In the genomic region with DNA sequence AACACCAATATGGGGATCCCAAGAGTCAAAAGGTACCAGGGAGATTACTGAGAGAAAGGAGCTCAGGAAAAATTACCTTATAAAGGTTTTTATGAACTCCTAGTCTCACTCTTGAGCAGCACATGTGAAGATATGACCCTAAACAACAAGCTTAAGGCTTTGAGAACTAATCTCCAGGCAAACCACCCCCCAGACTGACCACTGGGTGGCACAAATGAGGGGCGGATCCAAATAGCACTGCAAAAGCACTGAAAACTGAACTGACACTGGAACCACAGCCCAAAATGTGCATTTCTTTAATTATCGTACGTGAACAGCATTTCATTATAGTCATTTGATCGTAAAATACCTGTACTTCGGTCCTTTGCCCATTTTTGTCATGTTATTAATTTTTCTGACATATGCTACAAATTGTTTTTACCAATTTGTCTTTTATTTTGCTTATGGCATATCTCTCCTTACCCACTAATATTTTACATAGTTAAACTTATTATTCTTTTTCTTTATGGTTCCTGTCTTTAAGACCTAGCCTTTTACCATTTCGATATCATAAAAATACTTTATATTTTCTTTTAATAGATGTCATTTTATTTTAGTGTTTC, we compare ENCODE assay signal across 8 cellular contexts. TPM values are rescaled to one million over a fixed set of nuclear protein-coding genes. Genes with fewer than 3 reads are reported as not detected.
A peak's percentile ranks its signal among the peaks of the same experiment; 100 is the strongest.
DNase-seq lines count a peak whose midpoint lies in the region; ATAC-seq lines count a peak whose summit lies in the region.

No MANE protein-coding gene starts in this region.

- H3K9me3 ChIP-seq in adipocyte (ENCODE audit: control insufficient read depth, low read length), result no peaks in the 10 kb centered on the region

- no peak overlapping the region for H3K4me3 ChIP-seq in adipocyte (ENCODE audit: low read length)

- DNase-seq in left cardiac atrium, result peak; percentile 31
- DNase-seq in Right ventricle myocardium inferior (ENCODE audit: missing footprints), result no peak
- peak; percentile 30 for DNase-seq in MV-4-11 (lab: John Stamatoyannopoulos, UW)
- DNase-seq in adipocyte (ENCODE audit: low read depth), result peak; percentile 62
- DNase-seq in iris pigment epithelial cell (ENCODE audit: low read depth), result peak; percentile 41
- DNase-seq in stimulated activated naive CD8-positive, alpha-beta T cell treated with anti-CD3 and anti-CD28 coated beads, Interleukin-15, Interleukin-2, amounts not matched to agents 100 U/mL and 50 U/mL, for 24 hours, result peak; percentile 17
- DNase-seq in NCI-H2029 treated with DMSO at 0.1 percent for 48 hours (lab: John Stamatoyannopoulos, UW), result no peak

- intact Hi-C loops in left cardiac atrium (cut with DNase I) (loop anchor here in 1 of 2 donors (10.0 kb wide), 1 partner anchor 94 kb away; no protein-coding TSS in a partner anchor), Right ventricle myocardium inferior (cut with DNase I) (loop anchor here (2.0 kb wide), 1 partner anchor 100 kb away; no protein-coding TSS in a partner anchor)

- ATAC-seq in left cardiac atrium, result peak in 1 of 2 donors; percentile 27
- no peak for ATAC-seq in Right ventricle myocardium inferior
- no peak for ATAC-seq in stimulated activated naive CD8-positive, alpha-beta T cell treated with anti-CD3 and anti-CD28 coated beads, Interleukin-15, Interleukin-2, amounts not matched to agents 100 U/mL and 50 U/mL, for 24 hours
- ATAC-seq in HG03565 (IDR thresholded peaks at IDR 0.05; ENCODE audit: unreplicated experiment), result no peak

- no peaks in the 10 kb centered on the region for H3K27me3 ChIP-seq in adipocyte (replicated peaks; ENCODE audit: control insufficient read depth, insufficient read depth, low read length)

- peaks cover 7% of the 10 kb centered on the region for H3K4me1 ChIP-seq in adipocyte (ENCODE audit: control insufficient read depth, insufficient read depth, low read length)

- H3K9ac ChIP-seq in adipocyte (ENCODE audit: low read length), result no peak overlapping the region

- H3K36me3 ChIP-seq in adipocyte (ENCODE audit: control insufficient read depth, insufficient read depth, low read length, severe bottlenecking), result peaks cover 72% of the 10 kb centered on the region

RNA-seq across cellular contexts. Expression of a gene that starts 31.5 kb away (rescaled TPM):
- total RNA-seq in left cardiac atrium (10 to 100 TPM; 36.6 to 51.6 TPM), Right ventricle myocardium inferior (56.1 TPM)

RNA-seq across cellular contexts. Expression of a gene that starts 44.5 kb away (rescaled TPM):
- total RNA-seq in left cardiac atrium (10 to 100 TPM; 10.5 to 13.6 TPM), Right ventricle myocardium inferior (8.1 TPM)

Comparison
In these comparisons a context has a peak if more than half of its experiments do, and no peak if none do; other contexts are left out.
1. DNase-seq: peak in left cardiac atrium (single experiment), MV-4-11 (single experiment), adipocyte (single experiment), iris pigment epithelial cell (single experiment) and stimulated activated naive CD8-positive, alpha-beta T cell treated with anti-CD3 and anti-CD28 coated beads, Interleukin-15, Interleukin-2, amounts not matched to agents 100 U/mL and 50 U/mL, for 24 hours (single experiment); none in Right ventricle myocardium inferior (single experiment) and NCI-H2029 treated with DMSO at 0.1 percent for 48 hours (single experiment).